In genomic region chr1:150371110-150371509, GRCh38 we compare ENCODE assay signal across 18 cellular contexts. TPM values are rescaled to one million over a fixed set of nuclear protein-coding genes. Genes with fewer than 3 reads are reported as not detected.
DNase-seq lines count a peak whose midpoint lies in the region; ATAC-seq and TF ChIP-seq lines count a peak whose summit lies in the region.
"Had no signal": no experiment of that assay in that cellular context is flagged by ENCODE, and none has a peak within 500 bp of the region (broad histone marks: within the 10 kb centered on the region; RNA-seq: fewer than 3 reads in every experiment).

No MANE protein-coding gene starts in this region.

- H3K4me3 ChIP-seq in naive thymus-derived CD4-positive, alpha-beta T cell (ENCODE audit: low read length) = no peak overlapping the region
- H3K4me3 ChIP-seq: GM23338 had no signal

- peaks cover 20% of the 10 kb centered on the region for H3K36me3 Mint-ChIP-seq in activated CD8-positive, alpha-beta T cell treated with anti-CD3 and anti-CD28 coated beads for 36 hours (ENCODE audit: low read depth)
- H3K36me3 Mint-ChIP-seq in activated CD8-positive, alpha-beta T cell treated with anti-CD3 and anti-CD28 coated beads, Interleukin-2, amount 10 ng/mL, durations not matched to agents 7 days and 5 days (ENCODE audit: low read depth) = peaks cover 33% of the 10 kb centered on the region
- peaks cover 14% of the 10 kb centered on the region for H3K36me3 Mint-ChIP-seq in CD4-positive, alpha-beta T cell (ENCODE audit: low read depth)
- H3K36me3 Mint-ChIP-seq in T-helper 17 cell (ENCODE audit: low read depth) = no peaks in the 10 kb centered on the region
- H3K36me3 Mint-ChIP-seq in naive thymus-derived CD4-positive, alpha-beta T cell = peaks cover 4 to 14% (median 9%) of the 10 kb centered on the region in 5 donors

- peak overlapping the region; percentile 2 for H3K4me3 Mint-ChIP-seq in activated CD8-positive, alpha-beta T cell treated with anti-CD3 and anti-CD28 coated beads for 36 hours
- no peak overlapping the region for H3K4me3 Mint-ChIP-seq in activated CD8-positive, alpha-beta T cell treated with anti-CD3 and anti-CD28 coated beads, Interleukin-2, amount 10 ng/mL, durations not matched to agents 7 days and 5 days
- peak overlapping the region; percentile 69 for H3K4me3 Mint-ChIP-seq in CD4-positive, alpha-beta T cell
- H3K4me3 Mint-ChIP-seq in T-helper 17 cell = no peak overlapping the region
- H3K4me3 Mint-ChIP-seq in naive thymus-derived CD4-positive, alpha-beta T cell = peak overlapping the region in 9 of 10 donors; percentile 22 to 76 (median 47)
- H3K4me3 Mint-ChIP-seq: GM23338 had no signal

- no peaks in the 10 kb centered on the region for H3K36me3 ChIP-seq in naive thymus-derived CD4-positive, alpha-beta T cell (ENCODE audit: control insufficient read depth in 2 of 3, insufficient read depth in 3 of 3, low read length in 3 of 3)

- peaks cover 14 to 41% of the 10 kb centered on the region in 2 donors for H3K4me1 ChIP-seq in naive thymus-derived CD4-positive, alpha-beta T cell (ENCODE audit: control insufficient read depth in 2 of 2, insufficient read depth in 2 of 2, low read length in 2 of 2)

- H3K9me3 Mint-ChIP-seq in activated CD8-positive, alpha-beta T cell treated with anti-CD3 and anti-CD28 coated beads for 36 hours = no peaks in the 10 kb centered on the region
- H3K9me3 Mint-ChIP-seq in activated CD8-positive, alpha-beta T cell treated with anti-CD3 and anti-CD28 coated beads, Interleukin-2, amount 10 ng/mL, durations not matched to agents 7 days and 5 days (ENCODE audit: insufficient read depth) = no peaks in the 10 kb centered on the region
- H3K9me3 Mint-ChIP-seq in CD4-positive, alpha-beta T cell = no peaks in the 10 kb centered on the region
- peaks cover 0 to 2% (median 0%) of the 10 kb centered on the region in 11 donors for H3K9me3 Mint-ChIP-seq in naive thymus-derived CD4-positive, alpha-beta T cell
- H3K9me3 Mint-ChIP-seq: CD4-positive, alpha-beta memory T cell; GM23338; IgD-negative memory B cell had no signal

- H3K27ac Mint-ChIP-seq in activated CD8-positive, alpha-beta T cell treated with anti-CD3 and anti-CD28 coated beads for 36 hours = peak overlapping the region; percentile 43
- H3K27ac Mint-ChIP-seq in activated CD8-positive, alpha-beta T cell treated with anti-CD3 and anti-CD28 coated beads, Interleukin-2, amount 10 ng/mL, durations not matched to agents 7 days and 5 days = no peak overlapping the region
- peak overlapping the region; percentile 27 for H3K27ac Mint-ChIP-seq in CD4-positive, alpha-beta T cell
- H3K27ac Mint-ChIP-seq in T-helper 17 cell = peak overlapping the region; percentile 66
- peak overlapping the region in 4 of 9 donors; percentile 15 to 67 (median 58) for H3K27ac Mint-ChIP-seq in naive thymus-derived CD4-positive, alpha-beta T cell
- H3K27ac Mint-ChIP-seq: GM23338 had no signal

- peak; percentile 27 for DNase-seq in activated CD8-positive, alpha-beta T cell treated with anti-CD3 and anti-CD28 coated beads for 36 hours
- no peak for DNase-seq in activated CD8-positive, alpha-beta T cell treated with anti-CD3 and anti-CD28 coated beads, Interleukin-2, amount 10 ng/mL, durations not matched to agents 7 days and 5 days
- no peak for DNase-seq in CD4-positive, alpha-beta T cell
- DNase-seq in T-helper 17 cell = no peak
- DNase-seq in naive thymus-derived CD4-positive, alpha-beta T cell = no peak
- no peak for DNase-seq in amniotic stem cell (lab: John Stamatoyannopoulos, UW)
- no peak for DNase-seq in NCI-H774 (lab: John Stamatoyannopoulos, UW)
- DNase-seq in NCI-H345 (lab: John Stamatoyannopoulos, UW) = no peak
- DNase-seq: AML-193; CD4-positive, alpha-beta memory T cell; DND-41; GDM1; NCI-H146; NCI-H2081 treated with DMSO at 0.1 percent for 48 hours; NCI-H524 treated with DMSO at 0.1 percent for 48 hours; PC-3 had no signal

- CTCF ChIA-PET in activated CD8-positive, alpha-beta T cell treated with anti-CD3 and anti-CD28 coated beads for 36 hours (lab: Charles Lee) = interaction anchor here (1.9 kb wide), 1 partner anchor 162 kb away, joined by 6 read pairs; no protein-coding TSS in a partner anchor
- CTCF ChIA-PET in activated CD8-positive, alpha-beta T cell treated with anti-CD3 and anti-CD28 coated beads, Interleukin-2, amount 10 ng/mL, durations not matched to agents 7 days and 5 days (lab: Charles Lee) = interaction anchor here (1.1 to 1.3 kb wide), 2 partner anchors 14 to 115 kb away, joined by 3 to 5 read pairs; no protein-coding TSS in a partner anchor
- CTCF ChIA-PET in CD4-positive, alpha-beta T cell (lab: Charles Lee) = interaction anchor here (0.7 kb wide), 1 partner anchor 120 kb away, joined by 5 read pairs; no protein-coding TSS in a partner anchor
- CTCF ChIA-PET in naive thymus-derived CD4-positive, alpha-beta T cell (lab: Charles Lee) = interaction anchor here (0.6 to 1.0 kb wide), 4 partner anchors 11 to 873 kb away, joined by 3 to 4 read pairs (median 3); no protein-coding TSS in a partner anchor

- intact Hi-C loops in activated CD8-positive, alpha-beta T cell treated with anti-CD3 and anti-CD28 coated beads for 36 hours (cut with micrococcal nuclease) = no loop called here
- intact Hi-C loops in CD4-positive, alpha-beta T cell (cut with DNase I, micrococcal nuclease) = no loop called here
- intact Hi-C loops in naive thymus-derived CD4-positive, alpha-beta T cell (cut with micrococcal nuclease) = no loop called here

- peak; percentile 28 for ATAC-seq in activated CD8-positive, alpha-beta T cell treated with anti-CD3 and anti-CD28 coated beads for 36 hours
- no peak for ATAC-seq in activated CD8-positive, alpha-beta T cell treated with anti-CD3 and anti-CD28 coated beads, Interleukin-2, amount 10 ng/mL, durations not matched to agents 7 days and 5 days
- no peak for ATAC-seq in CD4-positive, alpha-beta T cell (ENCODE audit: poor library complexity)
- ATAC-seq in T-helper 17 cell = no peak
- no peak for ATAC-seq in naive thymus-derived CD4-positive, alpha-beta T cell
- ATAC-seq: GM23338, PC-3 had no signal

- H3K27me3 Mint-ChIP-seq in activated CD8-positive, alpha-beta T cell treated with anti-CD3 and anti-CD28 coated beads for 36 hours = no peaks in the 10 kb centered on the region
- no peaks in the 10 kb centered on the region for H3K27me3 Mint-ChIP-seq in activated CD8-positive, alpha-beta T cell treated with anti-CD3 and anti-CD28 coated beads, Interleukin-2, amount 10 ng/mL, durations not matched to agents 7 days and 5 days (ENCODE audit: low read depth)
- no peaks in the 10 kb centered on the region for H3K27me3 Mint-ChIP-seq in CD4-positive, alpha-beta T cell
- H3K27me3 Mint-ChIP-seq in T-helper 17 cell = no peaks in the 10 kb centered on the region
- no peaks in the 10 kb centered on the region for H3K27me3 Mint-ChIP-seq in naive thymus-derived CD4-positive, alpha-beta T cell
- H3K27me3 Mint-ChIP-seq: CD4-positive, alpha-beta memory T cell; IgD-negative memory B cell had no signal

- H3K27ac ChIP-seq in CD4-positive, alpha-beta T cell (ENCODE audit: low read depth, low read length) = no peak overlapping the region
- H3K27ac ChIP-seq in naive thymus-derived CD4-positive, alpha-beta T cell (ENCODE audit: low read depth, low read length) = no peak overlapping the region

- TF ChIP-seq CTCF in activated CD8-positive, alpha-beta T cell treated with anti-CD3 and anti-CD28 coated beads for 36 hours (IDR thresholded peaks at IDR 0.05) = no peak
- TF ChIP-seq CTCF in CD4-positive, alpha-beta T cell (IDR thresholded peaks at IDR 0.05) = no peak

- H3K9me3 ChIP-seq in CD4-positive, alpha-beta T cell (ENCODE audit: control insufficient read depth, low read length) = no peaks in the 10 kb centered on the region
- no peaks in the 10 kb centered on the region for H3K9me3 ChIP-seq in T-helper 17 cell (ENCODE audit: control insufficient read depth, low read length, poor library complexity, severe bottlenecking)
- H3K9me3 ChIP-seq in naive thymus-derived CD4-positive, alpha-beta T cell (ENCODE audit: control insufficient read depth in 2 of 3, low read length in 3 of 3) = no peaks in the 10 kb centered on the region

- peaks cover 69% of the 10 kb centered on the region for H3K4me1 Mint-ChIP-seq in activated CD8-positive, alpha-beta T cell treated with anti-CD3 and anti-CD28 coated beads for 36 hours (ENCODE audit: low read depth)
- H3K4me1 Mint-ChIP-seq in activated CD8-positive, alpha-beta T cell treated with anti-CD3 and anti-CD28 coated beads, Interleukin-2, amount 10 ng/mL, durations not matched to agents 7 days and 5 days (ENCODE audit: low read depth) = peaks cover 35% of the 10 kb centered on the region
- peaks cover 77% of the 10 kb centered on the region for H3K4me1 Mint-ChIP-seq in CD4-positive, alpha-beta T cell (ENCODE audit: low read depth)
- peaks cover 54% of the 10 kb centered on the region for H3K4me1 Mint-ChIP-seq in T-helper 17 cell
- H3K4me1 Mint-ChIP-seq in naive thymus-derived CD4-positive, alpha-beta T cell = peaks cover 56 to 89% (median 77%) of the 10 kb centered on the region in 7 donors

- no peaks in the 10 kb centered on the region for H3K27me3 ChIP-seq in CD4-positive, alpha-beta T cell (ENCODE audit: control insufficient read depth, insufficient read depth, low read length)
- H3K27me3 ChIP-seq in naive thymus-derived CD4-positive, alpha-beta T cell (ENCODE audit: control insufficient read depth in 2 of 2, insufficient read depth in 2 of 2, low read length in 2 of 2) = no peaks in the 10 kb centered on the region

- POLR2A ChIA-PET in activated CD8-positive, alpha-beta T cell treated with anti-CD3 and anti-CD28 coated beads for 36 hours (lab: Charles Lee) = interaction anchor here (0.6 to 1.2 kb wide), 2 partner anchors 8 to 238 kb away, joined by 3 read pairs; no protein-coding TSS in a partner anchor
- POLR2A ChIA-PET in activated CD8-positive, alpha-beta T cell treated with anti-CD3 and anti-CD28 coated beads, Interleukin-2, amount 10 ng/mL, durations not matched to agents 7 days and 5 days (lab: Charles Lee) = interaction anchor here (0.7 kb wide), 1 partner anchor 102 kb away, joined by 3 read pairs; the partner anchor contains the start of gene APH1A
- POLR2A ChIA-PET in CD4-positive, alpha-beta T cell (lab: Charles Lee) = interaction anchor here (0.5 to 1.6 kb wide), 2 partner anchors 8 to 635 kb away, joined by 3 to 9 read pairs; partner anchors contain the start of gene RPRD2
- POLR2A ChIA-PET in naive thymus-derived CD4-positive, alpha-beta T cell (lab: Charles Lee) = interaction anchor here (0.9 to 1.5 kb wide), 4 partner anchors 10 to 883 kb away, joined by 3 to 5 read pairs (median 4); partner anchors contain the start of gene PSMD4

RNA-seq across cellular contexts. Expression of gene RPRD2, which starts 7.2 kb away (rescaled TPM):
- total RNA-seq in activated CD8-positive, alpha-beta T cell treated with anti-CD3 and anti-CD28 coated beads for 36 hours = 10 to 100 TPM; 17.6 to 19.4 TPM
- total RNA-seq in activated CD8-positive, alpha-beta T cell treated with anti-CD3 and anti-CD28 coated beads, Interleukin-2, amount 10 ng/mL, durations not matched to agents 7 days and 5 days = 10 to 100 TPM; 29.5 to 32.5 TPM
- 10 to 100 TPM; 27.1 to 27.9 TPM for total RNA-seq in CD4-positive, alpha-beta T cell
- 10 to 100 TPM; 36.2 to 38.7 TPM for total RNA-seq in T-helper 17 cell
- 10 to 100 TPM; 33.2 to 62.2 (median 40.6) TPM for total RNA-seq in naive thymus-derived CD4-positive, alpha-beta T cell
- polyA plus RNA-seq in naive thymus-derived CD4-positive, alpha-beta T cell = 10 to 100 TPM; 27.5 to 51.2 TPM

RNA-seq across cellular contexts. Expression of gene PRPF3, which starts 49.8 kb away (rescaled TPM):
- 10 to 100 TPM; 55.4 to 55.7 TPM for total RNA-seq in activated CD8-positive, alpha-beta T cell treated with anti-CD3 and anti-CD28 coated beads for 36 hours
- total RNA-seq in activated CD8-positive, alpha-beta T cell treated with anti-CD3 and anti-CD28 coated beads, Interleukin-2, amount 10 ng/mL, durations not matched to agents 7 days and 5 days = 10 to 100 TPM; 77.7 to 79.7 TPM
- total RNA-seq in CD4-positive, alpha-beta T cell = 100 to 1,000 TPM; 136 to 153 TPM
- total RNA-seq in T-helper 17 cell = 100 to 1,000 TPM; 108 to 111 TPM
- 100 to 1,000 TPM in 4 of 5 experiments, 10 to 100 TPM in 1; 89.6 to 176 (median 160) TPM for total RNA-seq in naive thymus-derived CD4-positive, alpha-beta T cell
- polyA plus RNA-seq in naive thymus-derived CD4-positive, alpha-beta T cell = 10 to 100 TPM; 14.8 to 37.4 TPM

Comparison
In these comparisons a context has a peak if more than half of its experiments do, and no peak if none do; other contexts are left out.
1. H3K4me3 Mint-ChIP-seq: peak in activated CD8-positive, alpha-beta T cell treated with anti-CD3 and anti-CD28 coated beads for 36 hours (single experiment), CD4-positive, alpha-beta T cell (single experiment) and naive thymus-derived CD4-positive, alpha-beta T cell (9 of 10); none in activated CD8-positive, alpha-beta T cell treated with anti-CD3 and anti-CD28 coated beads, Interleukin-2, amount 10 ng/mL, durations not matched to agents 7 days and 5 days (single experiment) and T-helper 17 cell (single experiment).